Comparison of ENCODE assay signal across 1 cellular context in genomic region chr1:159923203-159924024, GRCh38.
TF ChIP-seq lines count a peak whose summit lies in the region.

No MANE protein-coding gene starts in this region.

TF ChIP-seq in H1, 55 proteins besides CTCF, POLR2A, EP300 and RAD21:
- TF ChIP-seq SP2 (IDR thresholded peaks at IDR 0.05; ENCODE audit: low read length) = no peak
- TF ChIP-seq CREB1 (IDR thresholded peaks at IDR 0.05) = no peak
- TF ChIP-seq KDM5A (IDR thresholded peaks at IDR 0.05; ENCODE audit: low read length) = no peak
- TF ChIP-seq CTBP2 (IDR thresholded peaks at IDR 0.05; ENCODE audit: borderline replicate concordance, insufficient read depth, insufficient read length, low read length) = no peak
- no peak for TF ChIP-seq NANOG (IDR thresholded peaks at IDR 0.05; ENCODE audit: insufficient read depth, low read depth, low read length, poor library complexity, severe bottlenecking)
- no peak for TF ChIP-seq EGR1 (IDR thresholded peaks at IDR 0.05; ENCODE audit: borderline replicate concordance, low read depth, low read length)
- 0 out of 2 replicates have a peak, but pooled peaks have one; percentile 35 for TF ChIP-seq E2F6 (IDR thresholded peaks at IDR 0.05)
- no peak for TF ChIP-seq TAF7 (optimal IDR thresholded peaks at IDR 0.05; ENCODE audit: borderline replicate concordance, low read depth, low read length)
- TF ChIP-seq, protein P1, sequence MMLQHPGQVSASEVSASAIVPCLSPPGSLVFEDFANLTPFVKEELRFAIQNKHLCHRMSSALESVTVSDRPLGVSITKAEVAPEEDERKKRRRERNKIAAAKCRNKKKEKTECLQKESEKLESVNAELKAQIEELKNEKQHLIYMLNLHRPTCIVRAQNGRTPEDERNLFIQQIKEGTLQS (IDR thresholded peaks at IDR 0.05; ENCODE audit: insufficient read depth, low read depth, low read length) = no peak
- TF ChIP-seq ATF2 (IDR thresholded peaks at IDR 0.05; ENCODE audit: low read length) = 0 out of 2 replicates have a peak, but pooled peaks have one; percentile 19
- TF ChIP-seq POLR2AphosphoS5 (IDR thresholded peaks at IDR 0.05; ENCODE audit: low read depth, low read length) = peak; percentile 35; the same call in 1 of the 2 replicates
- no peak for TF ChIP-seq SP1 (IDR thresholded peaks at IDR 0.05; ENCODE audit: low read depth, low read length)
- no peak for TF ChIP-seq USF2 (IDR thresholded peaks at IDR 0.05; ENCODE audit: low read length)
- TF ChIP-seq JUN (IDR thresholded peaks at IDR 0.05; ENCODE audit: low read depth, low read length) = no peak
- no peak for TF ChIP-seq RFX5 (IDR thresholded peaks at IDR 0.05; ENCODE audit: borderline replicate concordance, low read depth, low read length)
- TF ChIP-seq YY1 (IDR thresholded peaks at IDR 0.05; ENCODE audit: low read depth, low read length) = no peak
- no peak for TF ChIP-seq ZNF274 (IDR thresholded peaks at IDR 0.05; ENCODE audit: borderline replicate concordance, extremely low read depth, low read length)
- no peak for TF ChIP-seq TBP (IDR thresholded peaks at IDR 0.05; ENCODE audit: low read depth, low read length)
- no peak for TF ChIP-seq SIX5 (IDR thresholded peaks at IDR 0.05; ENCODE audit: low read depth, low read length)
- TF ChIP-seq CHD2 (IDR thresholded peaks at IDR 0.05; ENCODE audit: low read length) = no peak
- TF ChIP-seq HDAC2 (IDR thresholded peaks at IDR 0.05; ENCODE audit: borderline replicate concordance in 1 of 2, low read depth in 2 of 2, low read length in 2 of 2) = 0 out of 4 replicates have a peak, but pooled peaks of 1 of the 2 experiments have one; percentile 7
- TF ChIP-seq SUZ12 (IDR thresholded peaks at IDR 0.05; ENCODE audit: low read length) = no peak
- TF ChIP-seq SRF (IDR thresholded peaks at IDR 0.05; ENCODE audit: low read depth, low read length) = no peak
- TF ChIP-seq KDM4A (IDR thresholded peaks at IDR 0.05; ENCODE audit: low read depth, low read length, severe bottlenecking) = no peak
